Comparison of ENCODE assay signal across 16 cellular contexts in genomic region chr11:120875986-120876385, GRCh38.
A peak's percentile ranks its signal among the peaks of the same experiment; 100 is the strongest.
DNase-seq lines count a peak whose midpoint lies in the region; ATAC-seq and TF ChIP-seq lines count a peak whose summit lies in the region.
"Had no signal": no experiment of that assay in that cellular context is flagged by ENCODE, and none has a peak within 500 bp of the region (broad histone marks: within the 10 kb centered on the region; RNA-seq: fewer than 3 reads in every experiment).

No MANE protein-coding gene starts in this region.

- H3K4me1 ChIP-seq in IMR-90 (ENCODE audit: control insufficient read depth, insufficient read depth, low read length) (no peaks in the 10 kb centered on the region), foreskin keratinocyte (no peaks in the 10 kb centered on the region), heart left ventricle (peaks cover 0 to 1% (median 0%) of the 10 kb centered on the region in 12 donors)
- H3K4me1 ChIP-seq: HAP-1 had no signal

- no peak overlapping the region for H2BK20ac ChIP-seq in IMR-90 (ENCODE audit: low read depth, low read length)

- no peak overlapping the region for H3K4me3 ChIP-seq in IMR-90 (ENCODE audit: insufficient read depth, low read depth, low read length)
- H3K4me3 ChIP-seq in heart left ventricle: no peak overlapping the region
- H3K4me3 ChIP-seq: BLaER1 treated with 17β-estradiol and CSF1 and Interleukin-3, amounts not matched to agents 10 nM and 100 nM; HAP-1; K562 had no signal

- no peak overlapping the region for H3K23ac ChIP-seq in IMR-90 (ENCODE audit: low read depth, low read length)

- intact Hi-C loops in IMR-90 (cut with micrococcal nuclease): no loop called here
- intact Hi-C loops in heart left ventricle (cut with DNase I): no loop called here

- no peak overlapping the region for H3K9ac ChIP-seq in IMR-90 (ENCODE audit: low read depth, low read length)
- H3K9ac ChIP-seq: BLaER1 treated with 17β-estradiol and CSF1 and Interleukin-3, amounts not matched to agents 10 nM and 100 nM had no signal

- dilution Hi-C loops in IMR-90 (cut with HindIII; ENCODE audit: low sequenced_read_pairs, unreplicated experiment): no loop called here

- in situ Hi-C loops in IMR-90 (cut with MboI; ENCODE audit: low sequenced_read_pairs): no loop called here

- H3K9me3 ChIP-seq in IMR-90 (ENCODE audit: control insufficient read depth, insufficient read depth, low read length): no peaks in the 10 kb centered on the region
- H3K9me3 ChIP-seq in heart left ventricle: no peaks in the 10 kb centered on the region
- H3K9me3 ChIP-seq: BLaER1 treated with 17β-estradiol and CSF1 and Interleukin-3, amounts not matched to agents 10 nM and 100 nM; HAP-1 had no signal

- H4K91ac ChIP-seq in IMR-90 (ENCODE audit: insufficient read depth, low read depth, low read length): no peak overlapping the region

- H3K4me2 ChIP-seq in IMR-90 (ENCODE audit: low read depth, low read length): no peak overlapping the region
- H3K4me2 ChIP-seq: BLaER1 treated with 17β-estradiol and CSF1 and Interleukin-3, amounts not matched to agents 10 nM and 100 nM had no signal

- WGBS in IMR-90 (ENCODE audit: extremely low coverage in 2 of 2, insufficient read length in 1 of 2), 2 experiments: 57% methylated on average over 1 of the region's 1 CpG; no CpG with 5 or more reads in 1 of the 2 experiments
- WGBS in heart left ventricle, 4 donors: 92 to 97% (median 95%) methylated on average over 1 of the region's 1 CpG

- no peak overlapping the region for H3K18ac ChIP-seq in IMR-90 (ENCODE audit: low read depth, low read length)

- no peak overlapping the region for H2BK15ac ChIP-seq in IMR-90 (ENCODE audit: low read depth, low read length)

- H3K79me1 ChIP-seq in IMR-90 (ENCODE audit: low read depth in 1 of 2, low read length in 2 of 2): no peaks in the 10 kb centered on the region

- H2BK120ac ChIP-seq in IMR-90 (ENCODE audit: low read depth, low read length): no peak overlapping the region

- H3K27ac Mint-ChIP-seq in activated naive CD8-positive, alpha-beta T cell treated with anti-CD3 and anti-CD28 coated beads, Interleukin-2, amount 50 U/mL, for 24 hours: peak overlapping the region; percentile 5
- no peak overlapping the region for H3K27ac Mint-ChIP-seq in activated naive CD8-positive, alpha-beta T cell treated with anti-CD3 and anti-CD28 coated beads for 36 hours
- peak overlapping the region; percentile 56 to 98 (median 89) for H3K27ac Mint-ChIP-seq in immature natural killer cell
- H3K27ac Mint-ChIP-seq: CD4-positive, CD25-positive, alpha-beta regulatory T cell; HFFc6 had no signal

- no peak overlapping the region for H2AK5ac ChIP-seq in IMR-90 (ENCODE audit: low read depth, low read length)

- H3K56ac ChIP-seq in IMR-90 (ENCODE audit: extremely low read depth, insufficient read depth, low read length): no peak overlapping the region

- no peak for TF ChIP-seq RAD21 in IMR-90 (IDR thresholded peaks at IDR 0.05; ENCODE audit: low read length)

- peaks cover 5% of the 10 kb centered on the region for H3K9me3 Mint-ChIP-seq in activated naive CD8-positive, alpha-beta T cell treated with anti-CD3 and anti-CD28 coated beads, Interleukin-2, amount 50 U/mL, for 24 hours
- H3K9me3 Mint-ChIP-seq in activated naive CD8-positive, alpha-beta T cell treated with anti-CD3 and anti-CD28 coated beads for 36 hours: peaks cover 6% of the 10 kb centered on the region
- peaks cover 0 to 9% (median 2%) of the 10 kb centered on the region in 6 donors for H3K9me3 Mint-ChIP-seq in immature natural killer cell

- no TSS peak for BruUV-seq in IMR-90 (replicated peaks; lab: Mats Ljungman, UMichigan)

- no peaks in the 10 kb centered on the region for H3K9me1 ChIP-seq in IMR-90 (ENCODE audit: insufficient read depth, low read length)

- no peak for DNase-seq in activated naive CD8-positive, alpha-beta T cell treated with anti-CD3 and anti-CD28 coated beads, Interleukin-2, amount 50 U/mL, for 24 hours
- DNase-seq in activated naive CD8-positive, alpha-beta T cell treated with anti-CD3 and anti-CD28 coated beads for 36 hours: no peak
- DNase-seq in IMR-90: no peak
- peak in 2 of 3 donors; percentile 26 to 38 for DNase-seq in immature natural killer cell
- no peak for DNase-seq in foreskin keratinocyte
- no peak for DNase-seq in NCI-H1417 treated with DMSO at 0.1 percent for 48 hours (lab: John Stamatoyannopoulos, UW)
- no peak for DNase-seq in heart left ventricle
- DNase-seq: ACHN; CD4-positive, CD25-positive, alpha-beta regulatory T cell; DMS53; GF-D8; GOT3; HFFc6 had no signal

- TF ChIP-seq CTCF in IMR-90 (conservative IDR thresholded peaks at IDR 0.05; ENCODE audit: low read depth, low read length) (no peak), foreskin keratinocyte (conservative IDR thresholded peaks at IDR 0.05) (no peak), heart left ventricle (IDR thresholded peaks at IDR 0.05) (no peak)

- CTCF ChIA-PET in IMR-90 (lab: Yijun Ruan, JAX): no interaction called here

- no peak overlapping the region for H2AK9ac ChIP-seq in IMR-90 (replicated peaks; ENCODE audit: low read depth, low read length, poor library complexity)

- no peak overlapping the region for H3K14ac ChIP-seq in IMR-90 (replicated peaks; ENCODE audit: low read depth, low read length)

- H2BK5ac ChIP-seq in IMR-90 (ENCODE audit: low read depth, low read length, poor library complexity, severe bottlenecking): peak overlapping the region; percentile 42

- peak overlapping the region; percentile 19 for H3K4me3 Mint-ChIP-seq in activated naive CD8-positive, alpha-beta T cell treated with anti-CD3 and anti-CD28 coated beads, Interleukin-2, amount 50 U/mL, for 24 hours
- no peak overlapping the region for H3K4me3 Mint-ChIP-seq in activated naive CD8-positive, alpha-beta T cell treated with anti-CD3 and anti-CD28 coated beads for 36 hours
- H3K4me3 Mint-ChIP-seq in immature natural killer cell: peak overlapping the region in 4 of 5 donors; percentile 37 to 69 (median 40)
- H3K4me3 Mint-ChIP-seq: CD4-positive, CD25-positive, alpha-beta regulatory T cell; HFFc6 had no signal

- no peak for ATAC-seq in activated naive CD8-positive, alpha-beta T cell treated with anti-CD3 and anti-CD28 coated beads, Interleukin-2, amount 50 U/mL, for 24 hours
- ATAC-seq in IMR-90 (ENCODE audit: low read depth) (no peak), foreskin keratinocyte (no peak), heart left ventricle (no peak)
- ATAC-seq: K562 had no signal

- no peak overlapping the region for H4K5ac ChIP-seq in IMR-90 (ENCODE audit: low read depth, low read length)

- peaks cover 1% of the 10 kb centered on the region for H3K36me3 Mint-ChIP-seq in activated naive CD8-positive, alpha-beta T cell treated with anti-CD3 and anti-CD28 coated beads, Interleukin-2, amount 50 U/mL, for 24 hours (ENCODE audit: low read depth)
- no peaks in the 10 kb centered on the region for H3K36me3 Mint-ChIP-seq in activated naive CD8-positive, alpha-beta T cell treated with anti-CD3 and anti-CD28 coated beads for 36 hours
- H3K36me3 Mint-ChIP-seq in immature natural killer cell: peaks cover 4 to 13% (median 6%) of the 10 kb centered on the region in 3 donors

- peaks cover 16% of the 10 kb centered on the region for H3K27me3 Mint-ChIP-seq in activated naive CD8-positive, alpha-beta T cell treated with anti-CD3 and anti-CD28 coated beads, Interleukin-2, amount 50 U/mL, for 24 hours
- H3K27me3 Mint-ChIP-seq in activated naive CD8-positive, alpha-beta T cell treated with anti-CD3 and anti-CD28 coated beads for 36 hours: peaks cover 10% of the 10 kb centered on the region
- peaks cover 21 to 32% (median 23%) of the 10 kb centered on the region in 3 donors for H3K27me3 Mint-ChIP-seq in immature natural killer cell (ENCODE audit: low read depth in 3 of 3)
- H3K27me3 Mint-ChIP-seq: CD4-positive, CD25-positive, alpha-beta regulatory T cell had no signal

- H3K4me1 Mint-ChIP-seq in activated naive CD8-positive, alpha-beta T cell treated with anti-CD3 and anti-CD28 coated beads, Interleukin-2, amount 50 U/mL, for 24 hours: no peaks in the 10 kb centered on the region
- H3K4me1 Mint-ChIP-seq in activated naive CD8-positive, alpha-beta T cell treated with anti-CD3 and anti-CD28 coated beads for 36 hours: no peaks in the 10 kb centered on the region
- peaks cover 59 to 68% of the 10 kb centered on the region in 2 donors for H3K4me1 Mint-ChIP-seq in immature natural killer cell
- H3K4me1 Mint-ChIP-seq: CD4-positive, CD25-positive, alpha-beta regulatory T cell had no signal

- H4K20me1 ChIP-seq in IMR-90 (ENCODE audit: insufficient read depth, low read length): no peaks in the 10 kb centered on the region
- H4K20me1 ChIP-seq: BLaER1 treated with 17β-estradiol and CSF1 and Interleukin-3, amounts not matched to agents 10 nM and 100 nM had no signal

- H3K27me3 ChIP-seq in IMR-90 (ENCODE audit: control insufficient read depth, insufficient read depth, low read length): peaks cover 8% of the 10 kb centered on the region; the same call in 1 of the 2 replicates
- no peaks in the 10 kb centered on the region for H3K27me3 ChIP-seq in foreskin keratinocyte
- H3K27me3 ChIP-seq in heart left ventricle: no peaks in the 10 kb centered on the region

- POLR2A ChIA-PET in IMR-90 (lab: Charles Lee; ENCODE audit: unreplicated experiment): no interaction called here

- H2AFZ ChIP-seq in IMR-90 (replicated peaks; ENCODE audit: low read length, poor library complexity): no peak overlapping the region

- TF ChIP-seq POLR2A in IMR-90 (IDR thresholded peaks at IDR 0.05; ENCODE audit: low read depth, low read length) (no peak), heart left ventricle (IDR thresholded peaks at IDR 0.05) (no peak)

- no peak overlapping the region for H4K8ac ChIP-seq in IMR-90 (ENCODE audit: low read depth in 2 of 2, low read length in 2 of 2)

- no peak overlapping the region for H3K4ac ChIP-seq in IMR-90 (ENCODE audit: low read depth, low read length)

- H3K27ac ChIP-seq in IMR-90 (ENCODE audit: insufficient read depth, low read length) (no peak overlapping the region), foreskin keratinocyte (no peak overlapping the region), heart left ventricle (no peak overlapping the region)
- H3K27ac ChIP-seq: BLaER1 treated with 17β-estradiol and CSF1 and Interleukin-3, amounts not matched to agents 10 nM and 100 nM had no signal

- no peaks in the 10 kb centered on the region for H3K36me3 ChIP-seq in IMR-90 (ENCODE audit: control insufficient read depth, insufficient read depth, low read length)
- H3K36me3 ChIP-seq in heart left ventricle: no peaks in the 10 kb centered on the region
- H3K36me3 ChIP-seq: BLaER1 treated with 17β-estradiol and CSF1 and Interleukin-3, amounts not matched to agents 10 nM and 100 nM; HAP-1 had no signal

TF ChIP-seq in IMR-90, 13 proteins besides CTCF, POLR2A, EP300 and RAD21:
- TF ChIP-seq CEBPB (IDR thresholded peaks at IDR 0.05; ENCODE audit: low read depth, low read length) (peak; percentile 38; the same call in 1 of the 2 replicates), MAZ (IDR thresholded peaks at IDR 0.05; ENCODE audit: borderline replicate concordance, low read depth, low read length) (no peak)

Comparison
In these comparisons a context has a peak if more than half of its experiments do, and no peak if none do; other contexts are left out.
1. DNase-seq: peak in immature natural killer cell (2 of 3); none in activated naive CD8-positive, alpha-beta T cell treated with anti-CD3 and anti-CD28 coated beads, Interleukin-2, amount 50 U/mL, for 24 hours (single experiment), activated naive CD8-positive, alpha-beta T cell treated with anti-CD3 and anti-CD28 coated beads for 36 hours (single experiment), IMR-90 (single experiment), foreskin keratinocyte (0 of 2), NCI-H1417 treated with DMSO at 0.1 percent for 48 hours (single experiment) and heart left ventricle (0 of 5).